In the genomic region with DNA sequence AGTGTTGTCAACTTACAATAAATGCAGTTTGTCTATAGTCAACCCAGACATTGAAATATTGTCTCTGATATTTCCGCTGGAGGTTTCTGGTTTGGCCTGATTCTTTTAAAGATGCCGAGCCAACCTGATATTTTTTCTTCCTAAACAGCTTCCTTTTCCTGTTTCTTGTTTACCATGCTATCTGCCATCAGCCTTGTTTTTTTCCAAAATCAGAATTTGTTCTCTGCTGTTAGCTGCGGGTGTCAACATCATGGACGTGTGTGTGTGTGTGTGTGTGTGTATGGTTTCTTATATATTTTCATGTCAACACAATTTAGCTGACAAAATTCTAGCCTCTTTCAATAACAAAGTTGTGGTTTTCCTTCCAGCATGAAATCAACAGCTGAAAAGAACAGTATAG, we compare ENCODE assay signal across 28 cellular contexts. TPM values are rescaled to one million over a fixed set of nuclear protein-coding genes. Genes with fewer than 3 reads are reported as not detected.
A peak's percentile ranks its signal among the peaks of the same experiment; 100 is the strongest.
DNase-seq lines count a peak whose midpoint lies in the region; ATAC-seq and TF ChIP-seq lines count a peak whose summit lies in the region.
"Had no signal": no experiment of that assay in that cellular context is flagged by ENCODE, and none has a peak within 500 bp of the region (broad histone marks: within the 10 kb centered on the region; RNA-seq: fewer than 3 reads in every experiment).

No MANE protein-coding gene starts in this region.

- no peak for DNase-seq in activated naive CD4-positive, alpha-beta T cell treated with anti-CD3 and anti-CD28 coated beads, Interleukin-2, amount 10 ng/mL, durations not matched to agents 7 days and 5 days
- DNase-seq in activated naive CD4-positive, alpha-beta T cell treated with anti-CD3 and anti-CD28 coated beads for 36 hours: no peak
- peak in 1 of 34 experiments; percentile 32 for DNase-seq in T-cell
- no peak for DNase-seq in central memory CD8-positive, alpha-beta T cell (ENCODE audit: low spot score in 2 of 2)
- DNase-seq in gastrocnemius medialis: no peak
- DNase-seq in lower lobe of right lung: no peak
- no peak for DNase-seq in middle frontal gyrus (ENCODE audit: extremely low spot score, low spot score)
- no peak for DNase-seq in NCI-H1092 (lab: John Stamatoyannopoulos, UW)
- DNase-seq: ACHN; activated CD4-positive, CD25-positive, alpha-beta regulatory T cell treated with anti-CD3 and anti-CD28 coated beads, Interleukin-2, amount 50 U/mL, for 72 hours; activated CD8-positive, alpha-beta memory T cell treated with anti-CD3 and anti-CD28 coated beads, Interleukin-2, amount 50 U/mL, for 48 hours; activated naive CD4-positive, alpha-beta T cell treated with Interleukin-2 at 50 U/mL for 16 hours; C1 segment of cervical spinal cord; DMS 273 treated with DMSO at 0.1 percent for 48 hours; HCEC 1CT; heart left ventricle; KBM-7; MG63; NCI-H1436 treated with DMSO at 0.1 percent for 48 hours; NCI-H446 treated with DMSO at 0.1 percent for 48 hours; stimulated activated CD4-positive, alpha-beta T cell treated with anti-CD3 and anti-CD28 coated beads, Interleukin-4, amount 100 ng/mL, for 1 hour; SW 1271; thyroid gland had no signal

- H3K27ac Mint-ChIP-seq in activated naive CD4-positive, alpha-beta T cell treated with anti-CD3 and anti-CD28 coated beads, Interleukin-2, amount 10 ng/mL, durations not matched to agents 7 days and 5 days: peak overlapping the region; percentile 72
- H3K27ac Mint-ChIP-seq in activated naive CD4-positive, alpha-beta T cell treated with anti-CD3 and anti-CD28 coated beads for 36 hours: no peak overlapping the region
- peak overlapping the region; percentile 89 to 94 for H3K27ac Mint-ChIP-seq in T-cell
- H3K27ac Mint-ChIP-seq in central memory CD8-positive, alpha-beta T cell (ENCODE audit: low read depth): peak overlapping the region; percentile 53
- H3K27ac Mint-ChIP-seq: memory B cell had no signal

- H3K27me3 Mint-ChIP-seq in activated naive CD4-positive, alpha-beta T cell treated with anti-CD3 and anti-CD28 coated beads, Interleukin-2, amount 10 ng/mL, durations not matched to agents 7 days and 5 days: peaks cover 68% of the 10 kb centered on the region
- H3K27me3 Mint-ChIP-seq in activated naive CD4-positive, alpha-beta T cell treated with anti-CD3 and anti-CD28 coated beads for 36 hours (ENCODE audit: low read depth): peaks cover 44% of the 10 kb centered on the region
- peaks cover 0 to 3% of the 10 kb centered on the region in 2 donors for H3K27me3 Mint-ChIP-seq in T-cell
- H3K27me3 Mint-ChIP-seq in central memory CD8-positive, alpha-beta T cell: no peaks in the 10 kb centered on the region
- H3K27me3 Mint-ChIP-seq: memory B cell had no signal

- no peak overlapping the region for H3K4me3 Mint-ChIP-seq in activated naive CD4-positive, alpha-beta T cell treated with anti-CD3 and anti-CD28 coated beads, Interleukin-2, amount 10 ng/mL, durations not matched to agents 7 days and 5 days
- H3K4me3 Mint-ChIP-seq in activated naive CD4-positive, alpha-beta T cell treated with anti-CD3 and anti-CD28 coated beads for 36 hours: no peak overlapping the region
- peak overlapping the region; percentile 54 to 56 (median 54) for H3K4me3 Mint-ChIP-seq in T-cell
- H3K4me3 Mint-ChIP-seq in central memory CD8-positive, alpha-beta T cell: peak overlapping the region; percentile 33
- H3K4me3 Mint-ChIP-seq: memory B cell had no signal

- in situ Hi-C loops in gastrocnemius medialis (cut with MboI; ENCODE audit: low sequenced_read_pairs in 4 of 4): loop anchor here in 2 of 4 donors (10.0 to 25.0 kb wide), 2 partner anchors 306 to 314 kb away; no protein-coding TSS in a partner anchor

- H3K9me3 ChIP-seq in gastrocnemius medialis: no peaks in the 10 kb centered on the region
- H3K9me3 ChIP-seq in lower lobe of right lung: no peaks in the 10 kb centered on the region
- H3K9me3 ChIP-seq: heart left ventricle, MG63, thyroid gland had no signal

- CTCF ChIA-PET in activated naive CD4-positive, alpha-beta T cell treated with anti-CD3 and anti-CD28 coated beads, Interleukin-2, amount 10 ng/mL, durations not matched to agents 7 days and 5 days (lab: Charles Lee): interaction anchor here (0.9 to 7.6 kb wide), 4 partner anchors 10 to 131 kb away, joined by 3 to 63 read pairs (median 14); no protein-coding TSS in a partner anchor
- CTCF ChIA-PET in activated naive CD4-positive, alpha-beta T cell treated with anti-CD3 and anti-CD28 coated beads for 36 hours (lab: Charles Lee): interaction anchor here (0.6 to 3.8 kb wide), 5 partner anchors 10 to 230 kb away, joined by 3 to 38 read pairs (median 5); no protein-coding TSS in a partner anchor
- CTCF ChIA-PET in T-cell (lab: Charles Lee): interaction anchor here in 1 of 2 donors (0.6 to 2.7 kb wide), 7 partner anchors 9 to 307 kb away, joined by 3 to 20 read pairs (median 4); partner anchors contain the start of genes CXCR6 and FYCO1

- no peak for TF ChIP-seq POLR2A in gastrocnemius medialis (IDR thresholded peaks at IDR 0.05)

- H3K4me3 ChIP-seq in gastrocnemius medialis: no peak overlapping the region
- H3K4me3 ChIP-seq in lower lobe of right lung: no peak overlapping the region
- H3K4me3 ChIP-seq: heart left ventricle, MG63, smooth muscle cell, thyroid gland had no signal

- peaks cover 77% of the 10 kb centered on the region for H3K4me1 Mint-ChIP-seq in activated naive CD4-positive, alpha-beta T cell treated with anti-CD3 and anti-CD28 coated beads, Interleukin-2, amount 10 ng/mL, durations not matched to agents 7 days and 5 days
- peaks cover 69% of the 10 kb centered on the region for H3K4me1 Mint-ChIP-seq in activated naive CD4-positive, alpha-beta T cell treated with anti-CD3 and anti-CD28 coated beads for 36 hours (ENCODE audit: low read depth)
- H3K4me1 Mint-ChIP-seq in T-cell: peaks cover 81 to 88% (median 81%) of the 10 kb centered on the region in 3 donors
- H3K4me1 Mint-ChIP-seq in central memory CD8-positive, alpha-beta T cell: peaks cover 68% of the 10 kb centered on the region

- H3K27ac ChIP-seq in gastrocnemius medialis (peak overlapping the region in 3 of 4 donors; percentile 8 to 76 (median 58)), lower lobe of right lung (no peak overlapping the region)
- H3K27ac ChIP-seq: thyroid gland had no signal

- POLR2A ChIA-PET in T-cell (lab: Charles Lee): interaction anchor here (0.7 to 1.0 kb wide), 3 partner anchors 12 to 102 kb away, joined by 3 to 8 read pairs (median 7); no protein-coding TSS in a partner anchor

- no peaks in the 10 kb centered on the region for H3K36me3 ChIP-seq in gastrocnemius medialis
- H3K36me3 ChIP-seq in lower lobe of right lung: no peaks in the 10 kb centered on the region
- H3K36me3 ChIP-seq: heart left ventricle, MG63, thyroid gland had no signal

- peaks cover 25% of the 10 kb centered on the region for H3K36me3 Mint-ChIP-seq in activated naive CD4-positive, alpha-beta T cell treated with anti-CD3 and anti-CD28 coated beads, Interleukin-2, amount 10 ng/mL, durations not matched to agents 7 days and 5 days
- peaks cover 2% of the 10 kb centered on the region for H3K36me3 Mint-ChIP-seq in activated naive CD4-positive, alpha-beta T cell treated with anti-CD3 and anti-CD28 coated beads for 36 hours (ENCODE audit: low read depth)
- no peaks in the 10 kb centered on the region for H3K36me3 Mint-ChIP-seq in T-cell
- H3K36me3 Mint-ChIP-seq in central memory CD8-positive, alpha-beta T cell (ENCODE audit: insufficient read depth): peaks cover 11% of the 10 kb centered on the region

- H3K4me1 ChIP-seq in gastrocnemius medialis (peaks cover 22 to 31% of the 10 kb centered on the region in 2 donors), lower lobe of right lung (peaks cover 13% of the 10 kb centered on the region)

- ATAC-seq in T-cell (replicated peaks in 1 of 4) (peak in 2 of 4 experiments; percentile 16 to 18), gastrocnemius medialis (no peak), lower lobe of right lung (no peak)
- ATAC-seq in central memory CD8-positive, alpha-beta T cell (replicated peaks; ENCODE audit: extremely low read depth, poor library complexity, severe bottlenecking): peak; percentile 36
- ATAC-seq: heart left ventricle, Right ventricle myocardium inferior had no signal

- H3K27me3 ChIP-seq in gastrocnemius medialis: no peaks in the 10 kb centered on the region
- H3K27me3 ChIP-seq in lower lobe of right lung (ENCODE audit: low read depth): no peaks in the 10 kb centered on the region
- H3K27me3 ChIP-seq: MG63, thyroid gland had no signal

- intact Hi-C loops in activated naive CD4-positive, alpha-beta T cell treated with anti-CD3 and anti-CD28 coated beads for 36 hours (cut with micrococcal nuclease): no loop called here
- intact Hi-C loops in gastrocnemius medialis (cut with DNase I; ENCODE audit: low total_unique reads): no loop called here
- intact Hi-C loops in lower lobe of right lung (cut with DNase I): no loop called here

- H3K9me3 Mint-ChIP-seq in activated naive CD4-positive, alpha-beta T cell treated with anti-CD3 and anti-CD28 coated beads, Interleukin-2, amount 10 ng/mL, durations not matched to agents 7 days and 5 days: peaks cover 16% of the 10 kb centered on the region
- H3K9me3 Mint-ChIP-seq in activated naive CD4-positive, alpha-beta T cell treated with anti-CD3 and anti-CD28 coated beads for 36 hours: no peaks in the 10 kb centered on the region
- H3K9me3 Mint-ChIP-seq in T-cell: peaks cover 10 to 15% (median 14%) of the 10 kb centered on the region in 3 donors
- H3K9me3 Mint-ChIP-seq in central memory CD8-positive, alpha-beta T cell: peaks cover 13% of the 10 kb centered on the region

- TF ChIP-seq CTCF in gastrocnemius medialis (IDR thresholded peaks at IDR 0.05 in 4 of 5, conservative IDR thresholded peaks at IDR 0.05 in 1 of 5) (no peak), lower lobe of right lung (IDR thresholded peaks at IDR 0.05) (no peak)

RNA-seq across cellular contexts. Expression of gene XCR1, which starts 41.2 kb away (rescaled TPM):
- not detected for total RNA-seq in activated naive CD4-positive, alpha-beta T cell treated with anti-CD3 and anti-CD28 coated beads for 36 hours
- under 1 TPM in 2 of 5 donors, not detected in 3; 0.08 to 0.28 TPM for total RNA-seq in T-cell
- total RNA-seq in gastrocnemius medialis: under 1 TPM in 1 of 4 donors, not detected in 3; 0.04 TPM
- total RNA-seq in lower lobe of right lung: 0.32 TPM
- total RNA-seq: epithelial cell of proximal tubule, myocyte, Right ventricle myocardium inferior, thyroid gland had no signal

Comparison
In these comparisons a context has a peak if more than half of its experiments do, and no peak if none do; other contexts are left out.
1. H3K4me3 Mint-ChIP-seq: peak in T-cell (3 of 3) and central memory CD8-positive, alpha-beta T cell (single experiment); none in activated naive CD4-positive, alpha-beta T cell treated with anti-CD3 and anti-CD28 coated beads, Interleukin-2, amount 10 ng/mL, durations not matched to agents 7 days and 5 days (single experiment) and activated naive CD4-positive, alpha-beta T cell treated with anti-CD3 and anti-CD28 coated beads for 36 hours (single experiment).